ENCODE assay signal across 9 cellular contexts in genomic region chr20:38730167-38730988, GRCh38. TPM values are rescaled to one million over a fixed set of nuclear protein-coding genes. Genes with fewer than 3 reads are reported as not detected.
DNase-seq lines count a peak whose midpoint lies in the region; ATAC-seq and TF ChIP-seq lines count a peak whose summit lies in the region.
"Had no signal": no experiment of that assay in that cellular context is flagged by ENCODE, and none has a peak within 500 bp of the region (broad histone marks: within the 10 kb centered on the region; RNA-seq: fewer than 3 reads in every experiment).

No MANE protein-coding gene starts in this region.

- H3F3A ChIP-seq in PC-9 (ENCODE audit: insufficient read depth, low read depth), result no peaks in the 10 kb centered on the region

- H2AFZ ChIP-seq in PC-9, result no peak overlapping the region

- H3K4me3 ChIP-seq in CD8-positive, alpha-beta memory T cell (ENCODE audit: low read length), result peak overlapping the region; percentile 81
- H3K4me3 ChIP-seq in HUES6 (ENCODE audit: low read depth, low read length) (peak overlapping the region; percentile 66), PC-9 (no peak overlapping the region)

- no peak overlapping the region for H3K4me2 ChIP-seq in PC-9

- no peaks in the 10 kb centered on the region for H3K9me2 ChIP-seq in PC-9 (ENCODE audit: insufficient read depth)

- ATAC-seq in naive thymus-derived CD8-positive, alpha-beta T cell, result peak in 1 of 2 donors; percentile 24

- peaks cover 49 to 58% (median 58%) of the 10 kb centered on the region in 3 donors for H3K4me1 Mint-ChIP-seq in CD8-positive, alpha-beta memory T cell
- H3K4me1 Mint-ChIP-seq in activated naive CD8-positive, alpha-beta T cell treated with anti-CD3 and anti-CD28 coated beads for 36 hours, result peaks cover 43% of the 10 kb centered on the region
- H3K4me1 Mint-ChIP-seq in naive thymus-derived CD8-positive, alpha-beta T cell, result peaks cover 41 to 63% (median 57%) of the 10 kb centered on the region in 4 donors
- peaks cover 29% of the 10 kb centered on the region for H3K4me1 Mint-ChIP-seq in osteocyte (ENCODE audit: unreplicated experiment)

- no peak for DNase-seq in CD8-positive, alpha-beta memory T cell
- DNase-seq in activated naive CD8-positive, alpha-beta T cell treated with anti-CD3 and anti-CD28 coated beads for 36 hours, result no peak
- DNase-seq in naive thymus-derived CD8-positive, alpha-beta T cell, result peak in 5 of 10 donors; percentile 23 to 70 (median 42)
- DNase-seq in T1000 (lab: John Stamatoyannopoulos, UW), result no peak
- DNase-seq in PC-9, result no peak
- DNase-seq in GM19240 (ENCODE audit: insufficient read length, low spot score), result no peak
- no peak for DNase-seq in osteocyte (ENCODE audit: extremely low spot score, unreplicated experiment)

- H3K4me1 ChIP-seq in CD8-positive, alpha-beta memory T cell (ENCODE audit: insufficient read depth, low read length), result peaks cover 56% of the 10 kb centered on the region
- H3K4me1 ChIP-seq in HUES6 (ENCODE audit: control insufficient read depth, insufficient read depth, low read length) (peaks cover 33% of the 10 kb centered on the region), PC-9 (replicated peaks; ENCODE audit: insufficient read depth) (no peaks in the 10 kb centered on the region)

- BruUV-seq in PC-9 (replicated peaks; lab: Mats Ljungman, UMichigan), result no TSS peak

- CTCF ChIA-PET in CD8-positive, alpha-beta memory T cell (lab: Charles Lee), result interaction anchor here (0.7 to 2.5 kb wide), 11 partner anchors 8 to 232 kb away, joined by 3 to 10 read pairs (median 4); partner anchors contain the start of gene DHX35
- CTCF ChIA-PET in PC-9 (lab: Charles Lee), result interaction anchor here (0.7 kb wide), 1 partner anchor 105 kb away, joined by 3 read pairs; no protein-coding TSS in a partner anchor

- peaks cover 0 to 13% (median 5%) of the 10 kb centered on the region in 5 donors for H3K9me3 Mint-ChIP-seq in CD8-positive, alpha-beta memory T cell
- peaks cover 7% of the 10 kb centered on the region for H3K9me3 Mint-ChIP-seq in activated naive CD8-positive, alpha-beta T cell treated with anti-CD3 and anti-CD28 coated beads for 36 hours
- peaks cover 0 to 5% (median 0%) of the 10 kb centered on the region in 9 donors for H3K9me3 Mint-ChIP-seq in naive thymus-derived CD8-positive, alpha-beta T cell
- no peaks in the 10 kb centered on the region for H3K9me3 Mint-ChIP-seq in osteocyte (ENCODE audit: unreplicated experiment)

- no peak for TF ChIP-seq CTCF in PC-9 (conservative IDR thresholded peaks at IDR 0.05)
- TF ChIP-seq CTCF in osteocyte (IDR thresholded peaks at IDR 0.05), result no peak

- H3K27me3 ChIP-seq in CD8-positive, alpha-beta memory T cell (ENCODE audit: insufficient read depth, low read length, poor library complexity, severe bottlenecking), result peaks cover 88% of the 10 kb centered on the region
- peaks cover 100% of the 10 kb centered on the region for H3K27me3 ChIP-seq in HUES6 (ENCODE audit: control insufficient read depth, insufficient read depth, low read length)
- H3K27me3 ChIP-seq in PC-9 (ENCODE audit: insufficient read depth, low read depth), result peaks cover 74% of the 10 kb centered on the region

- H3K9me3 ChIP-seq in CD8-positive, alpha-beta memory T cell (ENCODE audit: low read length), result no peaks in the 10 kb centered on the region
- H3K9me3 ChIP-seq in HUES6 (ENCODE audit: control insufficient read depth, insufficient read depth, low read depth, low read length), result no peaks in the 10 kb centered on the region
- H3K9me3 ChIP-seq in PC-9 (ENCODE audit: insufficient read depth, low read depth), result no peaks in the 10 kb centered on the region; the same call in 1 of the 2 replicates

- no peaks in the 10 kb centered on the region for H3K36me3 ChIP-seq in CD8-positive, alpha-beta memory T cell (ENCODE audit: insufficient read depth, low read length)
- H3K36me3 ChIP-seq in HUES6 (ENCODE audit: control insufficient read depth, insufficient read depth, low read length) (no peaks in the 10 kb centered on the region), PC-9 (ENCODE audit: low read depth) (no peaks in the 10 kb centered on the region)

- H3K79me2 ChIP-seq in PC-9 (ENCODE audit: low read depth), result no peaks in the 10 kb centered on the region

- POLR2A ChIA-PET in CD8-positive, alpha-beta memory T cell (lab: Charles Lee), result no interaction called here
- POLR2A ChIA-PET in naive thymus-derived CD8-positive, alpha-beta T cell (lab: Charles Lee), result interaction anchor here (1.1 kb wide), 1 partner anchor 18 kb away, joined by 3 read pairs; the partner anchor contains the start of gene ACTR5
- POLR2A ChIA-PET in PC-9 (lab: Charles Lee; ENCODE audit: unreplicated experiment), result no interaction called here

- H3K9ac ChIP-seq in HUES6 (ENCODE audit: low read length), result no peak overlapping the region

- H4K20me1 ChIP-seq in PC-9 (ENCODE audit: insufficient read depth), result no peaks in the 10 kb centered on the region

- intact Hi-C loops in PC-9 (cut with micrococcal nuclease; ENCODE audit: unreplicated experiment), result loop anchor here (5.0 to 10.0 kb wide), 3 partner anchors 83 to 396 kb away; no protein-coding TSS in a partner anchor

- peaks cover 0 to 1% (median 0%) of the 10 kb centered on the region in 3 donors for H3K36me3 Mint-ChIP-seq in CD8-positive, alpha-beta memory T cell
- peaks cover 3% of the 10 kb centered on the region for H3K36me3 Mint-ChIP-seq in activated naive CD8-positive, alpha-beta T cell treated with anti-CD3 and anti-CD28 coated beads for 36 hours
- H3K36me3 Mint-ChIP-seq in naive thymus-derived CD8-positive, alpha-beta T cell, result peaks cover 0 to 17% (median 2%) of the 10 kb centered on the region in 3 donors
- H3K36me3 Mint-ChIP-seq in osteocyte (ENCODE audit: unreplicated experiment), result peaks cover 3% of the 10 kb centered on the region

- no peak overlapping the region for H3K27ac ChIP-seq in CD8-positive, alpha-beta memory T cell (ENCODE audit: low read depth, low read length)
- H3K27ac ChIP-seq in HUES6 (ENCODE audit: low read depth, low read length) (no peak overlapping the region), PC-9 (no peak overlapping the region)

- peak overlapping the region; percentile 61 to 85 (median 77) for H3K4me3 Mint-ChIP-seq in CD8-positive, alpha-beta memory T cell
- H3K4me3 Mint-ChIP-seq in activated naive CD8-positive, alpha-beta T cell treated with anti-CD3 and anti-CD28 coated beads for 36 hours, result peak overlapping the region; percentile 53
- peak overlapping the region; percentile 70 to 85 (median 80) for H3K4me3 Mint-ChIP-seq in naive thymus-derived CD8-positive, alpha-beta T cell
- no peak overlapping the region for H3K4me3 Mint-ChIP-seq in osteocyte (ENCODE audit: unreplicated experiment)

- H3K27me3 Mint-ChIP-seq in CD8-positive, alpha-beta memory T cell, result peaks cover 91 to 98% of the 10 kb centered on the region in 2 donors
- H3K27me3 Mint-ChIP-seq in activated naive CD8-positive, alpha-beta T cell treated with anti-CD3 and anti-CD28 coated beads for 36 hours, result peaks cover 94% of the 10 kb centered on the region
- peaks cover 69 to 100% (median 85%) of the 10 kb centered on the region in 5 donors for H3K27me3 Mint-ChIP-seq in naive thymus-derived CD8-positive, alpha-beta T cell
- peaks cover 93% of the 10 kb centered on the region for H3K27me3 Mint-ChIP-seq in osteocyte (ENCODE audit: unreplicated experiment)

- peak overlapping the region in 5 of 8 donors; percentile 19 to 84 (median 69) for H3K27ac Mint-ChIP-seq in CD8-positive, alpha-beta memory T cell
- no peak overlapping the region for H3K27ac Mint-ChIP-seq in activated naive CD8-positive, alpha-beta T cell treated with anti-CD3 and anti-CD28 coated beads for 36 hours
- H3K27ac Mint-ChIP-seq in naive thymus-derived CD8-positive, alpha-beta T cell, result peak overlapping the region in 7 of 10 donors; percentile 18 to 80 (median 69)
- no peak overlapping the region for H3K27ac Mint-ChIP-seq in osteocyte (ENCODE audit: unreplicated experiment)

RNA-seq across cellular contexts. Expression of gene SLC32A1, which starts 6.1 kb away (rescaled TPM):
- not detected for total RNA-seq in CD8-positive, alpha-beta memory T cell
- not detected for polyA plus RNA-seq in CD8-positive, alpha-beta memory T cell
- not detected for total RNA-seq in activated naive CD8-positive, alpha-beta T cell treated with anti-CD3 and anti-CD28 coated beads for 36 hours
- not detected for total RNA-seq in naive thymus-derived CD8-positive, alpha-beta T cell
- not detected for polyA plus RNA-seq in naive thymus-derived CD8-positive, alpha-beta T cell
- total RNA-seq in PC-9 (2021) (not detected in 2 replicates), osteocyte (not detected in 2 replicates)
- total RNA-seq: LHCN-M2 had no signal

RNA-seq across cellular contexts. Expression of gene ACTR5, which starts 17.9 kb away (rescaled TPM):
- 10 to 100 TPM; 12.2 to 12.6 TPM for total RNA-seq in CD8-positive, alpha-beta memory T cell
- 9.5 TPM for polyA plus RNA-seq in CD8-positive, alpha-beta memory T cell
- total RNA-seq in activated naive CD8-positive, alpha-beta T cell treated with anti-CD3 and anti-CD28 coated beads for 36 hours, result 1 to 10 TPM; 7.3 to 7.5 TPM
- total RNA-seq in naive thymus-derived CD8-positive, alpha-beta T cell, result 10 to 100 TPM; 20.7 to 21.8 TPM
- 10 to 100 TPM in 2 of 3 donors, 1 to 10 TPM in 1; 8.8 to 10.3 (median 10.2) TPM for polyA plus RNA-seq in naive thymus-derived CD8-positive, alpha-beta T cell
- total RNA-seq in PC-9 (2021) (7.8 and 10.1 TPM in 2 replicates), osteocyte (4.7 and 5.8 TPM in 2 replicates)

Comparison
In these comparisons a context has a peak if more than half of its experiments do, and no peak if none do; other contexts are left out.
1. H3K27ac Mint-ChIP-seq: peak in CD8-positive, alpha-beta memory T cell (5 of 8) and naive thymus-derived CD8-positive, alpha-beta T cell (7 of 10); none in activated naive CD8-positive, alpha-beta T cell treated with anti-CD3 and anti-CD28 coated beads for 36 hours (single experiment) and osteocyte (single experiment).